In genomic region chr11:47253660-47254059, GRCh38 we compare ENCODE assay signal across 2 cellular contexts.
TF ChIP-seq lines count a peak whose summit lies in the region.

No MANE protein-coding gene starts in this region.

TF ChIP-seq in WTC11, 78 proteins besides CTCF, POLR2A, EP300 and RAD21 (continues in another document):
- no peak for TF ChIP-seq GRHL2 (CRISPR knock-in tag; IDR thresholded peaks at IDR 0.05; ENCODE audit: insufficient replicate concordance, severe bottlenecking)
- TF ChIP-seq FOXJ3 (CRISPR knock-in tag; IDR thresholded peaks at IDR 0.05; ENCODE audit: borderline replicate concordance) = no peak
- no peak for TF ChIP-seq HMGA2 (CRISPR knock-in tag; IDR thresholded peaks at IDR 0.05)
- TF ChIP-seq TCF7 (CRISPR knock-in tag; IDR thresholded peaks at IDR 0.05; ENCODE audit: low read depth) = no peak
- no peak for TF ChIP-seq OVOL2 (CRISPR knock-in tag; IDR thresholded peaks at IDR 0.05; ENCODE audit: borderline replicate concordance)
- no peak for TF ChIP-seq NR2C2 (CRISPR knock-in tag; IDR thresholded peaks at IDR 0.05)
- TF ChIP-seq IRF1 (CRISPR knock-in tag; IDR thresholded peaks at IDR 0.05) = no peak
- no peak for TF ChIP-seq NR3C1 (CRISPR knock-in tag; conservative IDR thresholded peaks at IDR 0.05; ENCODE audit: low read depth)
- no peak for TF ChIP-seq CDX4 (CRISPR knock-in tag; IDR thresholded peaks at IDR 0.05; ENCODE audit: borderline replicate concordance)
- no peak for TF ChIP-seq MXD4 (CRISPR knock-in tag; IDR thresholded peaks at IDR 0.05; ENCODE audit: borderline replicate concordance)
- TF ChIP-seq MLX (CRISPR knock-in tag; IDR thresholded peaks at IDR 0.05) = no peak
- TF ChIP-seq EMX1 (CRISPR knock-in tag; IDR thresholded peaks at IDR 0.05) = no peak
- no peak for TF ChIP-seq ATF6 (CRISPR knock-in tag; IDR thresholded peaks at IDR 0.05)
- TF ChIP-seq HMGXB4 (CRISPR knock-in tag; IDR thresholded peaks at IDR 0.05) = no peak
- TF ChIP-seq, protein P1, sequence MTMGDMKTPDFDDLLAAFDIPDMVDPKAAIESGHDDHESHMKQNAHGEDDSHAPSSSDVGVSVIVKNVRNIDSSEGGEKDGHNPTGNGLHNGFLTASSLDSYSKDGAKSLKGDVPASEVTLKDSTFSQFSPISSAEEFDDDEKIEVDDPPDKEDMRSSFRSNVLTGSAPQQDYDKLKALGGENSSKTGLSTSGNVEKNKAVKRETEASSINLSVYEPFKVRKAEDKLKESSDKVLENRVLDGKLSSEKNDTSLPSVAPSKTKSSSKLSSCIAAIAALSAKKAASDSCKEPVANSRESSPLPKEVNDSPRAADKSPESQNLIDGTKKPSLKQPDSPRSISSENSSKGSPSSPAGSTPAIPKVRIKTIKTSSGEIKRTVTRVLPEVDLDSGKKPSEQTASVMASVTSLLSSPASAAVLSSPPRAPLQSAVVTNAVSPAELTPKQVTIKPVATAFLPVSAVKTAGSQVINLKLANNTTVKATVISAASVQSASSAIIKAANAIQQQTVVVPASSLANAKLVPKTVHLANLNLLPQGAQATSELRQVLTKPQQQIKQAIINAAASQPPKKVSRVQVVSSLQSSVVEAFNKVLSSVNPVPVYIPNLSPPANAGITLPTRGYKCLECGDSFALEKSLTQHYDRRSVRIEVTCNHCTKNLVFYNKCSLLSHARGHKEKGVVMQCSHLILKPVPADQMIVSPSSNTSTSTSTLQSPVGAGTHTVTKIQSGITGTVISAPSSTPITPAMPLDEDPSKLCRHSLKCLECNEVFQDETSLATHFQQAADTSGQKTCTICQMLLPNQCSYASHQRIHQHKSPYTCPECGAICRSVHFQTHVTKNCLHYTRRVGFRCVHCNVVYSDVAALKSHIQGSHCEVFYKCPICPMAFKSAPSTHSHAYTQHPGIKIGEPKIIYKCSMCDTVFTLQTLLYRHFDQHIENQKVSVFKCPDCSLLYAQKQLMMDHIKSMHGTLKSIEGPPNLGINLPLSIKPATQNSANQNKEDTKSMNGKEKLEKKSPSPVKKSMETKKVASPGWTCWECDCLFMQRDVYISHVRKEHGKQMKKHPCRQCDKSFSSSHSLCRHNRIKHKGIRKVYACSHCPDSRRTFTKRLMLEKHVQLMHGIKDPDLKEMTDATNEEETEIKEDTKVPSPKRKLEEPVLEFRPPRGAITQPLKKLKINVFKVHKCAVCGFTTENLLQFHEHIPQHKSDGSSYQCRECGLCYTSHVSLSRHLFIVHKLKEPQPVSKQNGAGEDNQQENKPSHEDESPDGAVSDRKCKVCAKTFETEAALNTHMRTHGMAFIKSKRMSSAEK (CRISPR knock-in tag; IDR thresholded peaks at IDR 0.05; ENCODE audit: borderline replicate concordance) = no peak
- no peak for TF ChIP-seq JUN (CRISPR knock-in tag; IDR thresholded peaks at IDR 0.05)

TF ChIP-seq in H1, 55 proteins besides CTCF, POLR2A, EP300 and RAD21:
- no peak for TF ChIP-seq KDM1A (IDR thresholded peaks at IDR 0.05; ENCODE audit: borderline replicate concordance, low read length)
- TF ChIP-seq MAFK (IDR thresholded peaks at IDR 0.05; ENCODE audit: low read depth, low read length) = no peak
- no peak for TF ChIP-seq ATF2 (IDR thresholded peaks at IDR 0.05; ENCODE audit: low read length)
